Comparison of ENCODE assay signal across 1 cellular context in genomic region chr19:47227347-47228167, GRCh38.
TF ChIP-seq lines count a peak whose summit lies in the region.

No MANE protein-coding gene starts in this region.

TF ChIP-seq in HepG2, 621 proteins besides CTCF, POLR2A, EP300 and RAD21 (continued from another document and continues in another):
- TF ChIP-seq ZNF407 (CRISPR knock-in tag; IDR thresholded peaks at IDR 0.05; ENCODE audit: not compliant biosample characterization) (no peak), U2AF2 (IDR thresholded peaks at IDR 0.05; ENCODE audit: low read depth, low read length) (no peak), ZFP62 (CRISPR knock-in tag; IDR thresholded peaks at IDR 0.05) (no peak), SP1 (IDR thresholded peaks at IDR 0.05) (no peak), SP1 (CRISPR knock-in tag; IDR thresholded peaks at IDR 0.05) (peak; percentile 12), ZFY (CRISPR knock-in tag; IDR thresholded peaks at IDR 0.05) (peak; percentile 33), ZNF318 (CRISPR knock-in tag; IDR thresholded peaks at IDR 0.05) (no peak), ZNF720 (CRISPR knock-in tag; IDR thresholded peaks at IDR 0.05) (no peak), NFIC (IDR thresholded peaks at IDR 0.05; ENCODE audit: low read length) (peak; percentile 64; the same call in 1 of the 2 replicates), GLMP (CRISPR knock-in tag; IDR thresholded peaks at IDR 0.05; ENCODE audit: borderline replicate concordance) (no peak), ZNF510 (CRISPR knock-in tag; IDR thresholded peaks at IDR 0.05; ENCODE audit: low read depth) (no peak), ZFP91 (CRISPR knock-in tag; IDR thresholded peaks at IDR 0.05; ENCODE audit: borderline replicate concordance) (peak; percentile 52; the same call in 1 of the 2 replicates), ZSCAN30 (CRISPR knock-in tag; IDR thresholded peaks at IDR 0.05) (no peak; the same call in 1 of the 2 replicates), ZNF251 (CRISPR knock-in tag; IDR thresholded peaks at IDR 0.05) (no peak), ZNF746 (CRISPR knock-in tag; IDR thresholded peaks at IDR 0.05) (no peak; the same call in 1 of the 2 replicates), ZSCAN21 (CRISPR knock-in tag; IDR thresholded peaks at IDR 0.05; ENCODE audit: borderline replicate concordance) (no peak), SP5 (CRISPR knock-in tag; IDR thresholded peaks at IDR 0.05; ENCODE audit: borderline replicate concordance, low read depth) (0 out of 2 replicates have a peak, but pooled peaks have one; percentile 35), ZSCAN20 (CRISPR knock-in tag; IDR thresholded peaks at IDR 0.05; ENCODE audit: borderline replicate concordance) (no peak), ZNF629 (CRISPR knock-in tag; conservative IDR thresholded peaks at IDR 0.05) (peak; percentile 54; the same call in 1 of the 2 replicates), AHDC1 (CRISPR knock-in tag; IDR thresholded peaks at IDR 0.05; ENCODE audit: borderline replicate concordance) (no peak), ZFX (CRISPR knock-in tag; IDR thresholded peaks at IDR 0.05; ENCODE audit: low read depth) (no peak; the same call in 1 of the 2 replicates), HIC2 (CRISPR knock-in tag; IDR thresholded peaks at IDR 0.05; ENCODE audit: low read depth) (no peak), GATA4 (IDR thresholded peaks at IDR 0.05; ENCODE audit: borderline replicate concordance, low read depth) (0 out of 2 replicates have a peak, but pooled peaks have one; percentile 14), ZBTB7B (CRISPR knock-in tag; IDR thresholded peaks at IDR 0.05) (peak; percentile 82), TGIF2 (CRISPR knock-in tag; IDR thresholded peaks at IDR 0.05) (no peak), ETV6 (CRISPR knock-in tag; conservative IDR thresholded peaks at IDR 0.05) (peak; percentile 55; the same call in 1 of the 2 replicates)
